In genomic region chr1:8018492-8019228, GRCh38 we compare ENCODE assay signal across 11 cellular contexts. TPM values are rescaled to one million over a fixed set of nuclear protein-coding genes. Genes with fewer than 3 reads are reported as not detected.
DNase-seq lines count a peak whose midpoint lies in the region; ATAC-seq, FAIRE-seq and TF ChIP-seq lines count a peak whose summit lies in the region.
"Had no signal": no experiment of that assay in that cellular context is flagged by ENCODE, and none has a peak within 500 bp of the region (broad histone marks: within the 10 kb centered on the region; RNA-seq: fewer than 3 reads in every experiment).

No MANE protein-coding gene starts in this region.

- peaks cover 100% of the 10 kb centered on the region for H4K20me1 ChIP-seq in HepG2 (ENCODE audit: insufficient read depth, low read length)

- H3K27ac ChIP-seq in caudate nucleus (ENCODE audit: low read depth, low read length) (peak overlapping the region; percentile 80), HepG2 (ENCODE audit: extremely low read length, insufficient read depth, low read length) (peak overlapping the region; percentile 60), substantia nigra (ENCODE audit: low read depth, low read length, poor library complexity, severe bottlenecking) (peak overlapping the region; percentile 46), ovary (no peak overlapping the region)

- FAIRE-seq in HepG2 (lab: Jason Lieb, UNC): no peak
- FAIRE-seq: endothelial cell of umbilical vein had no signal

- TF ChIP-seq CTCF in HepG2 (CRISPR knock-in tag; IDR thresholded peaks at IDR 0.05): no peak
- TF ChIP-seq CTCF in ovary (IDR thresholded peaks at IDR 0.05): no peak

- in situ Hi-C loops in HepG2 (cut with HindIII; ENCODE audit: extremely low pct_ligation_motif_present, low pct_unique_long_range_greater_than_20kb): loop anchor here (10.0 kb wide), 1 partner anchor 296 kb away; the partner anchor contains the start of gene SLC45A1

- peaks cover 99% of the 10 kb centered on the region for H3K79me2 ChIP-seq in HepG2 (ENCODE audit: insufficient read depth, low read length)

- H3K36me3 ChIP-seq in HepG2 (replicated peaks in 1 of 2; ENCODE audit: control insufficient read depth in 1 of 2, insufficient read depth in 2 of 2, low read length in 2 of 2) (peaks cover 13 to 60% of the 10 kb centered on the region in 2 experiments), ovary (no peaks in the 10 kb centered on the region)

- POLR2A ChIA-PET in HepG2 (lab: Yijun Ruan, JAX): interaction anchor here (0.9 to 6.9 kb wide), 12 partner anchors 9 to 297 kb away, joined by 3 to 99 read pairs (median 6); partner anchors contain the start of gene ERRFI1

- TF ChIP-seq EP300 in HepG2 (IDR thresholded peaks at IDR 0.05; ENCODE audit: low read depth in 2 of 2, low read length in 2 of 2) (no peak), HepG2 (CRISPR knock-in tag; IDR thresholded peaks at IDR 0.05; ENCODE audit: borderline replicate concordance) (0 out of 2 replicates have a peak, but pooled peaks have one; percentile 19), ovary (IDR thresholded peaks at IDR 0.05) (no peak)

- H3K27me3 ChIP-seq in HepG2 (ENCODE audit: control insufficient read depth in 1 of 2, insufficient read depth in 2 of 2, low read length in 2 of 2): no peaks in the 10 kb centered on the region; a peak in 1 of 5 replicates
- H3K27me3 ChIP-seq in ovary: no peaks in the 10 kb centered on the region

- WGBS in HepG2 (ENCODE audit: low lambda C conversion rate): 24% methylated on average over 3 of the region's 3 CpGs
- WGBS in ovary, 3 donors: 69 to 77% (median 72%) methylated on average over 3 of the region's 3 CpGs

- intact Hi-C loops in HepG2 (cut with micrococcal nuclease; ENCODE audit: unreplicated experiment) (no loop called here), ovary (cut with DNase I) (loop anchor here in 1 of 4 donors (10.0 kb wide), 1 partner anchor 296 kb away; the partner anchor contains the start of gene SLC45A1)

- H3K4me2 ChIP-seq in HepG2 (ENCODE audit: low read depth, low read length): peak overlapping the region; percentile 74

- H3K9ac ChIP-seq in HepG2 (ENCODE audit: insufficient read depth, low read depth, low read length): peak overlapping the region; percentile 53

- H3K9me3 ChIP-seq in HepG2 (ENCODE audit: low read length): no peaks in the 10 kb centered on the region
- H3K9me3 ChIP-seq in ovary: no peaks in the 10 kb centered on the region

- DNase-seq in HT1080 (ENCODE audit: low read depth) (peak; percentile 52), caudate nucleus (lab: John Stamatoyannopoulos, UW) (no peak), HepG2 (ENCODE audit: low spot score) (no peak), substantia nigra (lab: John Stamatoyannopoulos, UW) (no peak), ovary (no peak), NCI-H2081 (lab: John Stamatoyannopoulos, UW) (no peak), NCI-H774 (lab: John Stamatoyannopoulos, UW) (no peak)
- DNase-seq: activated gamma-delta T cell treated with Interleukin-2 at 50 U/mL for 16 hours, NCI-H1417 had no signal

- no TSS peak for BruUV-seq in HepG2 (replicated peaks; lab: Mats Ljungman, UMichigan)

- H3K4me3 ChIP-seq in HepG2 (replicated peaks in 1 of 3; ENCODE audit: insufficient read depth in 1 of 3, low read depth in 2 of 3, low read length in 3 of 3) (peak overlapping the region; percentile 88 to 100 (median 94); a peak in 5 of 6 replicates), ovary (no peak overlapping the region)

- TF ChIP-seq RAD21 in HepG2 (CRISPR knock-in tag; IDR thresholded peaks at IDR 0.05): no peak

- CTCF ChIA-PET in HepG2 (lab: Yijun Ruan, JAX; ENCODE audit: low intra/inter-chr PET ratio, low total read pairs): no interaction called here

- peak in 1 of 2 experiments; percentile 54; a peak in 1 of 4 replicates for TF ChIP-seq POLR2A in HepG2 (IDR thresholded peaks at IDR 0.05; ENCODE audit: insufficient read depth in 1 of 2, low read depth in 2 of 2, low read length in 2 of 2)
- TF ChIP-seq POLR2A in ovary (IDR thresholded peaks at IDR 0.05): no peak

- H3K4me1 ChIP-seq in HepG2 (ENCODE audit: insufficient read depth, low read length) (peaks cover 74% of the 10 kb centered on the region), ovary (ENCODE audit: insufficient read depth) (peaks cover 18% of the 10 kb centered on the region)

- H2AFZ ChIP-seq in HepG2 (ENCODE audit: low read length): no peak overlapping the region

- ATAC-seq in HepG2 (no peak), HG02642 (IDR thresholded peaks at IDR 0.05; ENCODE audit: poor library complexity, unreplicated experiment) (no peak)

TF ChIP-seq in HepG2, 621 proteins besides CTCF, POLR2A, EP300 and RAD21 (continues in another document):
- no peak for TF ChIP-seq RNF219 (CRISPR knock-in tag; IDR thresholded peaks at IDR 0.05)

RNA-seq across cellular contexts. Expression of gene ERRFI1, which starts 7.4 kb away (rescaled TPM):
- total RNA-seq in HT1080 (2014; rRNA removed; shearing (Covaris generic)): 143 and 169 TPM in 2 replicates
- 293 and 378 TPM in 2 replicates for polyA plus RNA-seq in HT1080 (2015; cell fraction: cytosol; rRNA removed)
- 266 and 294 TPM in 2 replicates for polyA plus RNA-seq in HT1080 (2015; cell fraction: nucleus; rRNA removed)
- total RNA-seq in HepG2 (2016; rRNA removed; fragmentation: Illumina TruSeq; extraction: Trizol): 84.4 and 99.5 TPM in 2 replicates
- total RNA-seq in HepG2 (2016; cell fraction: cytosol; rRNA removed; fragmentation: Illumina TruSeq; extraction: Trizol; ENCODE audit: low read depth): 16.2 and 17.9 TPM in 2 replicates
- total RNA-seq in HepG2 (2016; cell fraction: insoluble cytoplasmic fraction; rRNA removed; fragmentation: Illumina TruSeq; extraction: Trizol): 83.4 and 92.6 TPM in 2 replicates
- 72.5 and 74.8 TPM in 2 replicates for total RNA-seq in HepG2 (2016; cell fraction: membrane; rRNA removed; fragmentation: Illumina TruSeq; extraction: Trizol)
- 61.8 and 73.3 TPM in 2 replicates for total RNA-seq in HepG2 (2016; cell fraction: nucleus; rRNA removed; fragmentation: Illumina TruSeq; extraction: Trizol)
- 634 and 753 TPM in 2 replicates for polyA plus RNA-seq in HepG2 (2011; rRNA removed)
- 492 and 608 TPM in 2 replicates for polyA plus RNA-seq in HepG2 (2011; cell fraction: cytosol; rRNA removed)
- polyA plus RNA-seq in HepG2 (2011; cell fraction: nucleus; rRNA removed): 300 and 467 TPM in 2 replicates
- 335 and 494 TPM in 2 replicates for polyA plus RNA-seq in HepG2 (2012)
- 8.7 and 10.5 TPM in 2 replicates for polyA plus RNA-seq in HepG2 (2016; cell fraction: cytosol; fragmentation: Illumina TruSeq; extraction: Trizol; ENCODE audit: low read depth)
- 102 and 107 TPM in 2 replicates for polyA plus RNA-seq in HepG2 (2016; cell fraction: insoluble cytoplasmic fraction; fragmentation: Illumina TruSeq; extraction: Trizol; ENCODE audit: low read depth)
- polyA plus RNA-seq in HepG2 (2016; cell fraction: membrane; fragmentation: Illumina TruSeq; extraction: Trizol; ENCODE audit: low read depth): 41.9 and 45.1 TPM in 2 replicates
- polyA plus RNA-seq in HepG2 (2016; cell fraction: nucleus; fragmentation: Illumina TruSeq; extraction: Trizol; ENCODE audit: insufficient read depth, low read depth): 110 and 117 TPM in 2 replicates
- 6.9 and 217 TPM in 2 replicates for polyA minus RNA-seq in HepG2 (2011; rRNA and poly(A)+ RNA removed; ENCODE audit: low replicate concordance)
- polyA minus RNA-seq in HepG2 (2011; cell fraction: cytosol; rRNA and poly(A)+ RNA removed): 288 and 291 TPM in 2 replicates
- polyA minus RNA-seq in HepG2 (2011; cell fraction: nucleus; rRNA and poly(A)+ RNA removed): 228 and 458 TPM in 2 replicates
- total RNA-seq in ovary: 100 to 1,000 TPM in 5 of 7 donors, 10 to 100 TPM in 2; 61.3 to 256 (median 110) TPM
- polyA plus RNA-seq in ovary: 10 to 100 TPM; 72.2 to 94.1 TPM

RNA-seq across cellular contexts. Expression of gene PARK7, which starts 57.1 kb away (rescaled TPM):
- total RNA-seq in HT1080 (2014; rRNA removed; shearing (Covaris generic)): 274 and 280 TPM in 2 replicates
- polyA plus RNA-seq in HT1080 (2015; cell fraction: cytosol; rRNA removed): 334 and 398 TPM in 2 replicates
- 130 and 150 TPM in 2 replicates for polyA plus RNA-seq in HT1080 (2015; cell fraction: nucleus; rRNA removed)
- total RNA-seq in HepG2 (2016; rRNA removed; fragmentation: Illumina TruSeq; extraction: Trizol) (296 and 409 TPM in 2 replicates), ovary (100 to 1,000 TPM; 159 to 266 (median 248) TPM)
- 134 and 137 TPM in 2 replicates for total RNA-seq in HepG2 (2016; cell fraction: cytosol; rRNA removed; fragmentation: Illumina TruSeq; extraction: Trizol; ENCODE audit: low read depth)
- 293 and 390 TPM in 2 replicates for total RNA-seq in HepG2 (2016; cell fraction: insoluble cytoplasmic fraction; rRNA removed; fragmentation: Illumina TruSeq; extraction: Trizol)
- total RNA-seq in HepG2 (2016; cell fraction: membrane; rRNA removed; fragmentation: Illumina TruSeq; extraction: Trizol): 183 and 197 TPM in 2 replicates
- 97.3 and 108 TPM in 2 replicates for total RNA-seq in HepG2 (2016; cell fraction: nucleus; rRNA removed; fragmentation: Illumina TruSeq; extraction: Trizol)
- polyA plus RNA-seq in HepG2 (2011; rRNA removed) (160 and 212 TPM in 2 replicates), ovary (100 to 1,000 TPM; 241 to 438 TPM)
- polyA plus RNA-seq in HepG2 (2011; cell fraction: cytosol; rRNA removed): 157 and 186 TPM in 2 replicates
- 39.0 and 44.4 TPM in 2 replicates for polyA plus RNA-seq in HepG2 (2011; cell fraction: nucleus; rRNA removed)
- 232 and 305 TPM in 2 replicates for polyA plus RNA-seq in HepG2 (2012)
- 218 and 228 TPM in 2 replicates for polyA plus RNA-seq in HepG2 (2016; cell fraction: cytosol; fragmentation: Illumina TruSeq; extraction: Trizol; ENCODE audit: low read depth)
- 522 and 557 TPM in 2 replicates for polyA plus RNA-seq in HepG2 (2016; cell fraction: insoluble cytoplasmic fraction; fragmentation: Illumina TruSeq; extraction: Trizol; ENCODE audit: low read depth)
- polyA plus RNA-seq in HepG2 (2016; cell fraction: membrane; fragmentation: Illumina TruSeq; extraction: Trizol; ENCODE audit: low read depth): 199 and 221 TPM in 2 replicates
- polyA plus RNA-seq in HepG2 (2016; cell fraction: nucleus; fragmentation: Illumina TruSeq; extraction: Trizol; ENCODE audit: insufficient read depth, low read depth): 223 and 234 TPM in 2 replicates
- polyA minus RNA-seq in HepG2 (2011; rRNA and poly(A)+ RNA removed; ENCODE audit: low replicate concordance): 24.0 and 53.8 TPM in 2 replicates
- polyA minus RNA-seq in HepG2 (2011; cell fraction: cytosol; rRNA and poly(A)+ RNA removed): 52.3 and 53.9 TPM in 2 replicates
- 28.7 and 42.4 TPM in 2 replicates for polyA minus RNA-seq in HepG2 (2011; cell fraction: nucleus; rRNA and poly(A)+ RNA removed)

Comparison
In these comparisons a context has a peak if more than half of its experiments do, and no peak if none do; other contexts are left out.
1. H3K27ac ChIP-seq: peak in caudate nucleus (single experiment), HepG2 (single experiment) and substantia nigra (single experiment); none in ovary (0 of 2).